ENCODE assay signal across 25 cellular contexts in the genomic region with DNA sequence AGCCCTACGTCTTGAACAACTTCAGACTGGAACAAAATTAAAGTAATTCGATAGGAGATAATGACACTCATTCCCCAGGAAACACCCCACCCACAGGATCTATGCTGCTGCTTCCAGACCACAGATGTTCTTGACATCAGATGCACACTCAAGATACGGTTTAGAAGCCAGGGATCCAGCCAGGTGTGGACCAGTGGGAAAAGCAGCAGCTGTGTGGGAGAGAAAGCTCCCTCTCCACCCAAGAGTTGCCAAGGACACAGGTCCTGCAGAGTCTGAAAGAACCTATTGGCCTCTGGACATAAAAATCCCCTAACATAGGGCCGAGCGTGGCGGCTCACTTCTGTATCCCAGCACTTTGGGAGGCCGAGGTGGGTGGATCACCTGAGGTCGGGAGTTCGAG.
"Had no signal": no experiment of that assay in that cellular context is flagged by ENCODE, and none has a peak within 500 bp of the region (broad histone marks: within the 10 kb centered on the region; RNA-seq: fewer than 3 reads in every experiment).

No MANE protein-coding gene starts in this region.

- H3K27me3 Mint-ChIP-seq: brain had no signal

- H3K27ac ChIP-seq: right lobe of liver, skin epidermis, suprapubic skin had no signal

- DNase-seq: activated B cell treated with CpG ODN at 0.5 μM for 24 hours; activated CD4-positive, alpha-beta T cell treated with anti-CD3 and anti-CD28 coated beads for 4 hours; activated CD4-positive, alpha-beta T cell treated with anti-CD3 and anti-CD28 coated beads, Interleukin-2, amount 50 U/mL, for 48 hours; activated CD8-positive, alpha-beta memory T cell treated with anti-CD3 and anti-CD28 coated beads, Interleukin-2, amount 50 U/mL, for 48 hours; activated effector memory CD4-positive, alpha-beta T cell treated with Interleukin-2 at 50 U/mL for 16 hours; activated naive CD4-positive, alpha-beta T cell treated with anti-CD3 and anti-CD28 coated beads for 36 hours; activated naive CD8-positive, alpha-beta T cell treated with anti-CD3 and anti-CD28 coated beads, Interleukin-2, amount 50 U/mL, for 24 hours; activated T-cell treated with anti-CD3 and anti-CD28 coated beads, Interleukin-2, amount 50 U/mL, for 72 hours; central memory CD4-positive, alpha-beta T cell; dermis blood vessel endothelial cell; effector memory CD4-positive, alpha-beta T cell; hippocampal formation; mesendoderm; mucosa of descending colon; nucleus accumbens; right lobe of liver; stimulated activated CD4-positive, alpha-beta T cell treated with anti-CD3 and anti-CD28 coated beads, Interleukin-1b, Interleukin-23, amount 100 ng/mL, for 48 hours; stomach; T-helper 9 cell; trophoblast cell had no signal

- H3K36me3 ChIP-seq: gastrocnemius medialis, right lobe of liver had no signal

- H3K9me3 ChIP-seq: gastrocnemius medialis, mucosa of descending colon, right lobe of liver, stomach, suprapubic skin had no signal

- H3K4me3 Mint-ChIP-seq: activated B cell treated with CpG ODN at 0.5 μM for 24 hours; activated naive CD4-positive, alpha-beta T cell treated with anti-CD3 and anti-CD28 coated beads for 36 hours; activated naive CD8-positive, alpha-beta T cell treated with anti-CD3 and anti-CD28 coated beads, Interleukin-2, amount 50 U/mL, for 24 hours; brain; stimulated activated memory B cell treated with anti-CD40 and anti-IgM and Interleukin-4, amounts not matched to agents 10 μg/mL and 1 μg/mL and 100 μg/mL, for 72 hours had no signal

- H3K4me1 Mint-ChIP-seq: activated B cell treated with CpG ODN at 0.5 μM for 24 hours had no signal

- H3K9me3 Mint-ChIP-seq: activated B cell treated with CpG ODN at 0.5 μM for 24 hours; activated naive CD4-positive, alpha-beta T cell treated with anti-CD3 and anti-CD28 coated beads for 36 hours; activated naive CD8-positive, alpha-beta T cell treated with anti-CD3 and anti-CD28 coated beads, Interleukin-2, amount 50 U/mL, for 24 hours; activated T-cell treated with anti-CD3 and anti-CD28 coated beads, Interleukin-2, amount 50 U/mL, for 72 hours; brain; stimulated activated memory B cell treated with anti-CD40 and anti-IgM and Interleukin-4, amounts not matched to agents 10 μg/mL and 1 μg/mL and 100 μg/mL, for 72 hours had no signal

- H3K36me3 Mint-ChIP-seq: stimulated activated memory B cell treated with anti-CD40 and anti-IgM and Interleukin-4, amounts not matched to agents 10 μg/mL and 1 μg/mL and 100 μg/mL, for 72 hours had no signal

- H3K4me3 ChIP-seq: gastrocnemius medialis, mucosa of descending colon, right lobe of liver, skin epidermis, stomach, suprapubic skin had no signal

- H3K27me3 ChIP-seq: gastrocnemius medialis, right lobe of liver, stomach, suprapubic skin had no signal

- ATAC-seq: activated naive CD8-positive, alpha-beta T cell treated with anti-CD3 and anti-CD28 coated beads, Interleukin-2, amount 50 U/mL, for 24 hours; activated T-cell treated with anti-CD3 and anti-CD28 coated beads, Interleukin-2, amount 50 U/mL, for 72 hours; gastrocnemius medialis; mucosa of descending colon; right lobe of liver; stimulated activated memory B cell treated with anti-CD40 and anti-IgM and Interleukin-4, amounts not matched to agents 10 μg/mL and 1 μg/mL and 100 μg/mL, for 72 hours had no signal

- H3K27ac Mint-ChIP-seq: activated B cell treated with CpG ODN at 0.5 μM for 24 hours; activated naive CD4-positive, alpha-beta T cell treated with anti-CD3 and anti-CD28 coated beads for 36 hours; activated naive CD8-positive, alpha-beta T cell treated with anti-CD3 and anti-CD28 coated beads, Interleukin-2, amount 50 U/mL, for 24 hours; activated T-cell treated with anti-CD3 and anti-CD28 coated beads, Interleukin-2, amount 50 U/mL, for 72 hours; stimulated activated memory B cell treated with anti-CD40 and anti-IgM and Interleukin-4, amounts not matched to agents 10 μg/mL and 1 μg/mL and 100 μg/mL, for 72 hours had no signal

- H3K4me1 ChIP-seq: right lobe of liver had no signal
